Comparison of ENCODE assay signal across 8 cellular contexts in the genomic region with DNA sequence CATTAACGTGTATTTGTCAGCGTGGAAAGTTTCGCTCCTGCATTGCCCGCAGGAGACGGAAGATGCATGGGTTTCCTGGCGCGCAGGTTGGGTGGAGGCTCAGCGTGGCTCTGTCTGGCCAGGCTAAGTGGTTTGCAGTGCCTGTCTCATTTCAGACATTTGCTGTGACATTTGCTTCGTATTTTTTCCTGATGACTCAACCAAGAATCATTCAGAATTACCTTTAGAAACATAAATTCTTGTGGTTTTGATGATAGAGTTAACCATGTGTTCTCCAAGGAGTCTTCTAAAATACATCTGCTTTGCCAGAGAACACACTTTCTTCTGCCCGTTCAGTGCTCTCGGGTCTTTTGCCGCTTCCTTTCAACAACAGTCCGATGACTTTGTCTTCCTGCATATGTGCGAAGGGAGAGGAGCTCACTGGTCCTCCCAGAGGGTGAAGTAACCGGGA.
DNase-seq lines count a peak whose midpoint lies in the region; ATAC-seq and FAIRE-seq lines count a peak whose summit lies in the region.

No MANE protein-coding gene starts in this region.

- CTCF ChIA-PET in T-cell (lab: Charles Lee): no interaction called here

- H3K4me3 Mint-ChIP-seq in T-cell: peak overlapping the region; percentile 62 to 81 (median 67)

- H3K4me3 ChIP-seq in skeletal muscle cell (ENCODE audit: low read depth, low read length): no peak overlapping the region
- no peak overlapping the region for H3K4me3 ChIP-seq in small intestine (ENCODE audit: low read depth in 1 of 2, low read length in 2 of 2)

- ATAC-seq in T-cell (replicated peaks in 1 of 4): peak; percentile 64 to 78 (median 77)
- ATAC-seq in GM21576 (IDR thresholded peaks at IDR 0.05; ENCODE audit: unreplicated experiment): no peak
- ATAC-seq in GM18520 (IDR thresholded peaks at IDR 0.05; ENCODE audit: unreplicated experiment): no peak

- FAIRE-seq in small intestine (lab: Jason Lieb, UNC): no peak

- peaks cover 73 to 84% (median 77%) of the 10 kb centered on the region in 3 donors for H3K4me1 Mint-ChIP-seq in T-cell

- no peaks in the 10 kb centered on the region for H3K27me3 ChIP-seq in small intestine (ENCODE audit: control insufficient read depth in 2 of 2, insufficient read depth in 2 of 2, low read length in 2 of 2)

- 67 to 80% (median 72%) methylated on average over 15 of the region's 15 CpGs for WGBS in small intestine, 3 donors

- H3K36me3 Mint-ChIP-seq in T-cell: peaks cover 21% of the 10 kb centered on the region

- H3K4me1 ChIP-seq in small intestine (ENCODE audit: control insufficient read depth in 2 of 2, insufficient read depth in 1 of 2, low read depth in 1 of 2, low read length in 1 of 2): no peaks in the 10 kb centered on the region

- DNase-seq in EL (peak; percentile 90), T-cell (peak in 14 of 34 experiments; percentile 28 to 70 (median 38)), skeletal muscle cell (ENCODE audit: low read depth) (peak; percentile 49), small intestine (no peak), GM19238 (ENCODE audit: insufficient read length, low spot score) (no peak)
- DNase-seq in activated naive CD8-positive, alpha-beta T cell treated with anti-CD3 and anti-CD28 coated beads, Interleukin-2, amount 50 U/mL, for 16 hours (ENCODE audit: low read depth, low spot score): peak; percentile 49

- no peaks in the 10 kb centered on the region for H3K9me3 ChIP-seq in small intestine (ENCODE audit: control insufficient read depth, low read depth)

- peak overlapping the region; percentile 89 to 94 for H3K27ac Mint-ChIP-seq in T-cell

- H3K27me3 Mint-ChIP-seq in T-cell: no peaks in the 10 kb centered on the region

- no peaks in the 10 kb centered on the region for H3K9me3 Mint-ChIP-seq in T-cell

- POLR2A ChIA-PET in T-cell (lab: Charles Lee): no interaction called here

- H3K36me3 ChIP-seq in small intestine (ENCODE audit: control insufficient read depth in 2 of 2, insufficient read depth in 2 of 2, low read length in 2 of 2): no peaks in the 10 kb centered on the region

- H3K27ac ChIP-seq in small intestine (ENCODE audit: low read depth in 1 of 2, low read length in 1 of 2): peak overlapping the region in 1 of 2 donors; percentile 71

Comparison
In these comparisons a context has a peak if more than half of its experiments do, and no peak if none do; other contexts are left out.
1. DNase-seq: peak in EL (single experiment), activated naive CD8-positive, alpha-beta T cell treated with anti-CD3 and anti-CD28 coated beads, Interleukin-2, amount 50 U/mL, for 16 hours (single experiment) and skeletal muscle cell (single experiment); none in small intestine (single experiment) and GM19238 (single experiment).
2. ATAC-seq: peak in T-cell (4 of 4); none in GM21576 (single experiment) and GM18520 (single experiment).